17 cellular contexts compared by ENCODE assay signal in genomic region chr16:89556750-89557149, GRCh38. TPM values are rescaled to one million over a fixed set of nuclear protein-coding genes. Genes with fewer than 3 reads are reported as not detected.
DNase-seq lines count a peak whose midpoint lies in the region; TF ChIP-seq lines count a peak whose summit lies in the region.
"Had no signal": no experiment of that assay in that cellular context is flagged by ENCODE, and none has a peak within 500 bp of the region (broad histone marks: within the 10 kb centered on the region; RNA-seq: fewer than 3 reads in every experiment).

No MANE protein-coding gene starts in this region.

- no peak overlapping the region for H3K4me3 ChIP-seq in endodermal cell (ENCODE audit: low read length)
- no peak overlapping the region for H3K4me3 ChIP-seq in neutrophil (ENCODE audit: low read depth in 1 of 2, low read length in 1 of 2)
- H3K4me3 ChIP-seq: HAP-1 had no signal

- H3K9me3 Mint-ChIP-seq in IgD-negative memory B cell (no peaks in the 10 kb centered on the region), endodermal cell (no peaks in the 10 kb centered on the region)
- H3K9me3 Mint-ChIP-seq: activated CD4-positive, alpha-beta memory T cell treated with anti-CD3 and anti-CD28 coated beads for 36 hours; activated naive CD4-positive, alpha-beta T cell treated with anti-CD3 and anti-CD28 coated beads, Interleukin-2, amount 50 U/mL, for 24 hours; stimulated activated effector memory CD8-positive, alpha-beta T cell treated with anti-CD3 and anti-CD28 coated beads, Interleukin-12 subunit alpha, Interleukin-12 subunit beta, amount 100 ng/mL, for 72 hours had no signal

- H3K4me1 Mint-ChIP-seq in IgD-negative memory B cell (peaks cover 2 to 26% (median 7%) of the 10 kb centered on the region in 3 donors), endodermal cell (peaks cover 6% of the 10 kb centered on the region)

- peak overlapping the region; percentile 73 for H3K27ac ChIP-seq in endodermal cell (ENCODE audit: low read depth, low read length)
- peak overlapping the region; percentile 28 for H3K27ac ChIP-seq in neutrophil
- H3K27ac ChIP-seq: epithelial cell of prostate, foreskin keratinocyte, WERI-Rb-1 had no signal

- 92 to 94% methylated on average over 17 of the region's 17 CpGs for WGBS in endodermal cell (ENCODE audit: insufficient coverage in 1 of 2, insufficient read length in 1 of 2), 2 experiments

- H3K4me3 Mint-ChIP-seq in IgD-negative memory B cell (peak overlapping the region in 1 of 4 donors; percentile 95), endodermal cell (no peak overlapping the region)
- H3K4me3 Mint-ChIP-seq: stimulated activated effector memory CD8-positive, alpha-beta T cell treated with anti-CD3 and anti-CD28 coated beads, Interleukin-12 subunit alpha, Interleukin-12 subunit beta, amount 100 ng/mL, for 72 hours had no signal

- H3K36me3 Mint-ChIP-seq in IgD-negative memory B cell (peaks cover 4% of the 10 kb centered on the region), endodermal cell (ENCODE audit: low read depth) (peaks cover 46% of the 10 kb centered on the region)

- H3K4me1 ChIP-seq in endodermal cell (ENCODE audit: control insufficient read depth, insufficient read depth, low read length) (no peaks in the 10 kb centered on the region), neutrophil (ENCODE audit: control insufficient read depth in 1 of 2, insufficient read depth in 1 of 2, low read depth in 1 of 2, low read length in 1 of 2) (peaks cover 20 to 31% of the 10 kb centered on the region in 2 experiments)

- H3K36me3 ChIP-seq in endodermal cell (ENCODE audit: control insufficient read depth, insufficient read depth, low read length) (peaks cover 51% of the 10 kb centered on the region), neutrophil (peaks cover 48% of the 10 kb centered on the region)

- H3K27me3 ChIP-seq in endodermal cell (ENCODE audit: control insufficient read depth, insufficient read depth, low read length, poor library complexity, severe bottlenecking) (no peaks in the 10 kb centered on the region), neutrophil (no peaks in the 10 kb centered on the region)
- H3K27me3 ChIP-seq: brain microvascular endothelial cell, foreskin keratinocyte had no signal

- H3K9ac ChIP-seq in endodermal cell (ENCODE audit: extremely low read depth, low read length, poor library complexity, severe bottlenecking): no peak overlapping the region

- no peak for TF ChIP-seq CTCF in endodermal cell (conservative IDR thresholded peaks at IDR 0.05)
- TF ChIP-seq CTCF in neutrophil (IDR thresholded peaks at IDR 0.05): no peak

- DNase-seq in C1 segment of cervical spinal cord (lab: John Stamatoyannopoulos, UW) (peak in 8 of 14 donors; percentile 31 to 65 (median 36)), endodermal cell (no peak), NCI-H1092 (lab: John Stamatoyannopoulos, UW) (no peak), NCI-H226 (no peak), COLO668 (lab: John Stamatoyannopoulos, UW; ENCODE audit: unreplicated experiment) (no peak)

- H3K27me3 Mint-ChIP-seq in IgD-negative memory B cell (no peaks in the 10 kb centered on the region), endodermal cell (ENCODE audit: insufficient read depth) (no peaks in the 10 kb centered on the region)
- H3K27me3 Mint-ChIP-seq: activated CD4-positive, alpha-beta memory T cell treated with anti-CD3 and anti-CD28 coated beads for 36 hours; activated naive CD4-positive, alpha-beta T cell treated with anti-CD3 and anti-CD28 coated beads, Interleukin-2, amount 50 U/mL, for 24 hours had no signal

- H3K9me3 ChIP-seq in endodermal cell (ENCODE audit: control insufficient read depth, low read length) (no peaks in the 10 kb centered on the region), neutrophil (no peaks in the 10 kb centered on the region)
- H3K9me3 ChIP-seq: HAP-1 had no signal

- peak overlapping the region in 2 of 3 donors; percentile 57 to 93 for H3K27ac Mint-ChIP-seq in IgD-negative memory B cell
- peak overlapping the region; percentile 90 for H3K27ac Mint-ChIP-seq in endodermal cell
- H3K27ac Mint-ChIP-seq: activated CD4-positive, alpha-beta memory T cell treated with anti-CD3 and anti-CD28 coated beads for 36 hours; stimulated activated effector memory CD8-positive, alpha-beta T cell treated with anti-CD3 and anti-CD28 coated beads, Interleukin-12 subunit alpha, Interleukin-12 subunit beta, amount 100 ng/mL, for 72 hours had no signal

RNA-seq across cellular contexts. Expression of gene RPL13, which starts 3.7 kb away (rescaled TPM):
- polyA plus RNA-seq in IgD-negative memory B cell: 6,684 TPM
- total RNA-seq in endodermal cell: 1,000 to 10,000 TPM; 1,911 to 2,019 TPM
- polyA plus RNA-seq in endodermal cell (2013, experiment 1 of 2): 2,841 TPM
- polyA plus RNA-seq in endodermal cell (2013, experiment 2 of 2): 2,695 TPM

RNA-seq across cellular contexts. Expression of gene CPNE7, which starts 18.8 kb away (rescaled TPM):
- polyA plus RNA-seq in IgD-negative memory B cell: not detected
- total RNA-seq in endodermal cell: 1 to 10 TPM; 1.5 to 2.1 TPM
- 5.8 TPM for polyA plus RNA-seq in endodermal cell (2013, experiment 1 of 2)
- polyA plus RNA-seq in endodermal cell (2013, experiment 2 of 2): 3.4 TPM

RNA-seq across cellular contexts. Expression of gene SPG7, which starts 48.5 kb away (rescaled TPM):
- 47.0 TPM for polyA plus RNA-seq in IgD-negative memory B cell
- total RNA-seq in endodermal cell: 100 to 1,000 TPM; 153 to 156 TPM
- 85.2 TPM for polyA plus RNA-seq in endodermal cell (2013, experiment 1 of 2)
- polyA plus RNA-seq in endodermal cell (2013, experiment 2 of 2): 78.0 TPM

RNA-seq across cellular contexts. Expression of gene DPEP1, which starts 56.7 kb away (rescaled TPM):
- polyA plus RNA-seq in IgD-negative memory B cell: not detected
- 1 to 10 TPM in 1 of 2 donors, under 1 TPM in 1; 0.88 to 3.2 TPM for total RNA-seq in endodermal cell
- polyA plus RNA-seq in endodermal cell (2013, experiment 1 of 2): 1.8 TPM
- polyA plus RNA-seq in endodermal cell (2013, experiment 2 of 2): 1.0 TPM
- total RNA-seq: activated CD4-positive, alpha-beta memory T cell treated with anti-CD3 and anti-CD28 coated beads for 36 hours; foreskin keratinocyte; PC-3; T-helper 1 cell treated with Interleukin-12 subunit alpha and Interleukin-12 subunit beta and Interleukin-4 antibody, amounts not matched to agents 30 ng/mL and 1 ng/mL, for 36 hours had no signal
- polyA plus RNA-seq: foreskin keratinocyte had no signal

Comparison
In these comparisons a context has a peak if more than half of its experiments do, and no peak if none do; other contexts are left out.
1. DNase-seq: peak in C1 segment of cervical spinal cord (8 of 14); none in endodermal cell (single experiment), NCI-H1092 (single experiment), NCI-H226 (single experiment) and COLO668 (single experiment).